Comparison of ENCODE assay signal across 1 cellular context in the genomic region with DNA sequence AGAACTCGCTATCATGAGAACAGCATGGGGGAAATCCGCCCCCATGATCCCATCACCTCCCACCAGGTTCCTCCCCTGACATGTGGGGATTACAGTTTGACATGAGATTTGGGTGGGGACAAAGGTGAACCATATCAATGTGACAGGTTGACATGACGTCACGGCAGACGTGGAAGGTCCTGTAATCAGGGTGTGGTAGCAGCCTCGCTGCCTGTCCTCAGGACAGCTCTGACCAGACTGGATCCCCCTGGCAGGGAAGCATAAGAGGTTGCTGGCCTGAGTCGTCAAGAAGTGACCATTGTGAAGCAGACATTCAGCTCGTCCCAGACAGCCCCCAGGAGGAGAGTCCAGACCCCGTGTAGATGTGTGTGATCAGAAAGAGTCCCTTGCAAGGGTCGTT.
TF ChIP-seq lines count a peak whose summit lies in the region.

No MANE protein-coding gene starts in this region.

TF ChIP-seq in HepG2, 621 proteins besides CTCF, POLR2A, EP300 and RAD21:
- TF ChIP-seq, protein P1, sequence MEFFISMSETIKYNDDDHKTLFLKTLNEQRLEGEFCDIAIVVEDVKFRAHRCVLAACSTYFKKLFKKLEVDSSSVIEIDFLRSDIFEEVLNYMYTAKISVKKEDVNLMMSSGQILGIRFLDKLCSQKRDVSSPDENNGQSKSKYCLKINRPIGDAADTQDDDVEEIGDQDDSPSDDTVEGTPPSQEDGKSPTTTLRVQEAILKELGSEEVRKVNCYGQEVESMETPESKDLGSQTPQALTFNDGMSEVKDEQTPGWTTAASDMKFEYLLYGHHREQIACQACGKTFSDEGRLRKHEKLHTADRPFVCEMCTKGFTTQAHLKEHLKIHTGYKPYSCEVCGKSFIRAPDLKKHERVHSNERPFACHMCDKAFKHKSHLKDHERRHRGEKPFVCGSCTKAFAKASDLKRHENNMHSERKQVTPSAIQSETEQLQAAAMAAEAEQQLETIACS (CRISPR knock-in tag; IDR thresholded peaks at IDR 0.05): no peak
- peak; percentile 82 for TF ChIP-seq RBM22 (optimal IDR thresholded peaks at IDR 0.05; ENCODE audit: low read length)
TF ChIP-seq in HepG2: peak in this region for 1.
